Comparison of ENCODE assay signal across 8 cellular contexts in the genomic region with DNA sequence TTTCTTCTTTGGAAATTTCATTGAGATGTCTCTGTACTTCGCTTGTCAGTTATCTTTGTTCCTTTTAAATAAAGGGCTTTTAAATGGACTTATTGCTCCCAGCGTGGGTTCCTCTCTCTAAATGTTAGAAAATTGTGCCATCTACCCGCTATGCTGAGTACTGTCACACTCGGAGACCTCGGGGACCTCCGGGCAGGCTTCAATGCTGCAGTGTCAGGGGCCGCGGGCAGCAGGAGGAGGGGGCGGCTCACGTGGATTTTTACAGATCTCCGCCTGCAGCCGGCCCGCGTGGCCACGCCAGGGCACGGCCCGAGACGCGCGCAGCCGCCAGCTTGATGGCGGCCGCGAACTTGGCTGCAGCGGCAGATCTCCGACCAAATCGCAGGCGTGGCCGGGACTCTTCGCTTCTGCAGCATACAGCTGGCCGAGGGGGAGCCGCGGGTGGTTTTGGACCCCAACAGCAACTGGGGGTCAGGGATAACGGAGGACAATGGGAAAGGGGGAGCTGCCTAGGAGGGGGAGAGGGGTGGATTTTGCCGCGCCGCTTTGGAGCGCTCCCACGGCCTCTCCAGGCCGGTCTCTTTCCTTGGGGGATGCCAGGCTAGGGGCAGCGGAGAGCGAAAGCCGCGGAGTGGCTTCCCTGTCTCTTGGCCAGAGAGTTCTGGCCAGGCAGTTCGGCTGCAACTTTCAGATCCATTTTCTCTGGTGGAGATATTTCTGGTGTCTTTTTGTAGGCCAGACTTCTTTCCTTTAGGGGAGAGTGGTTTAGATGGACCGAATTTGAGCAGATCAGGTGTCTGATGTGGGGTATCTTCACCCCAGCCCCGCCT. TPM values are rescaled to one million over a fixed set of nuclear protein-coding genes. Genes with fewer than 3 reads are reported as not detected.
A peak's percentile ranks its signal among the peaks of the same experiment; 100 is the strongest.
DNase-seq lines count a peak whose midpoint lies in the region; ATAC-seq and TF ChIP-seq lines count a peak whose summit lies in the region.

No MANE protein-coding gene starts in this region.

- peak overlapping the region; percentile 90 for H3K27ac ChIP-seq in Panc1 (ENCODE audit: low read length)

- H3K4me3 Mint-ChIP-seq in activated naive CD4-positive, alpha-beta T cell treated with anti-CD3 and anti-CD28 coated beads for 36 hours: no peak overlapping the region
- H3K4me3 Mint-ChIP-seq in mesothelial cell of epicardium: peak overlapping the region; percentile 58

- peaks cover 3% of the 10 kb centered on the region for H3K36me3 Mint-ChIP-seq in activated naive CD4-positive, alpha-beta T cell treated with anti-CD3 and anti-CD28 coated beads for 36 hours (ENCODE audit: low read depth)
- H3K36me3 Mint-ChIP-seq in mesothelial cell of epicardium: peaks cover 11% of the 10 kb centered on the region

- peak; percentile 27 for DNase-seq in activated naive CD4-positive, alpha-beta T cell treated with anti-CD3 and anti-CD28 coated beads for 36 hours
- DNase-seq in activated naive CD4-positive, alpha-beta T cell (lab: John Stamatoyannopoulos, UW): no peak
- no peak for DNase-seq in Panc1 (ENCODE audit: low read depth, low spot score)
- peak; percentile 98 for DNase-seq in epidermal melanocyte (ENCODE audit: insufficient read length, low spot score)
- peak; percentile 20 to 52 for DNase-seq in mesothelial cell of epicardium (ENCODE audit: low spot score in 2 of 2, unreplicated experiment in 2 of 2)
- DNase-seq in HK-2 (ENCODE audit: unreplicated experiment): no peak

- H3K4me1 Mint-ChIP-seq in activated naive CD4-positive, alpha-beta T cell treated with anti-CD3 and anti-CD28 coated beads for 36 hours (ENCODE audit: low read depth): peaks cover 18% of the 10 kb centered on the region
- peaks cover 96% of the 10 kb centered on the region for H3K4me1 Mint-ChIP-seq in mesothelial cell of epicardium

- CTCF ChIA-PET in activated naive CD4-positive, alpha-beta T cell treated with anti-CD3 and anti-CD28 coated beads for 36 hours (lab: Charles Lee): no interaction called here
- CTCF ChIA-PET in Panc1 (lab: Charles Lee): interaction anchor here (0.6 to 1.5 kb wide), 2 partner anchors 18 to 890 kb away, joined by 5 to 13 read pairs; no protein-coding TSS in a partner anchor

- H3K9me3 ChIP-seq in Panc1 (ENCODE audit: control insufficient read depth, insufficient read depth, low read depth, low read length): no peaks in the 10 kb centered on the region

- peak overlapping the region; percentile 46 to 55 for H3K4me3 ChIP-seq in Panc1 (ENCODE audit: low read depth in 2 of 2, low read length in 2 of 2)

- H3K36me3 ChIP-seq in Panc1 (ENCODE audit: control insufficient read depth, insufficient read depth, low read length): no peaks in the 10 kb centered on the region

- no peaks in the 10 kb centered on the region for H3K27me3 ChIP-seq in Panc1 (ENCODE audit: control insufficient read depth, insufficient read depth, low read length)

- POLR2A ChIA-PET in Panc1 (lab: Charles Lee): no interaction called here

- in situ Hi-C loops in Panc1 (cut with HindIII; ENCODE audit: low pct_unique_long_range_greater_than_20kb, low sequenced_read_pairs): no loop called here

- peaks cover 91% of the 10 kb centered on the region for H3K27me3 Mint-ChIP-seq in activated naive CD4-positive, alpha-beta T cell treated with anti-CD3 and anti-CD28 coated beads for 36 hours (ENCODE audit: low read depth)
- H3K27me3 Mint-ChIP-seq in mesothelial cell of epicardium (ENCODE audit: low read depth): peaks cover 2% of the 10 kb centered on the region

- TF ChIP-seq CTCF in Panc1 (IDR thresholded peaks at IDR 0.05) (peak; percentile 79), mesothelial cell of epicardium (IDR thresholded peaks at IDR 0.05; ENCODE audit: unreplicated experiment) (peak; percentile 21)

- ATAC-seq in HG03442 (IDR thresholded peaks at IDR 0.05; ENCODE audit: unreplicated experiment): peak; percentile 51
- peak; percentile 86 for ATAC-seq in Panc1
- no peak for ATAC-seq in GM18520 (IDR thresholded peaks at IDR 0.05; ENCODE audit: unreplicated experiment)

- intact Hi-C loops in activated naive CD4-positive, alpha-beta T cell treated with anti-CD3 and anti-CD28 coated beads for 36 hours (cut with micrococcal nuclease): loop anchor here (1.0 kb wide), 2 partner anchors 18 to 1086 kb away; no protein-coding TSS in a partner anchor
- intact Hi-C loops in Panc1 (cut with micrococcal nuclease; ENCODE audit: unreplicated experiment): no loop called here

- H3K9me3 Mint-ChIP-seq in activated naive CD4-positive, alpha-beta T cell treated with anti-CD3 and anti-CD28 coated beads for 36 hours: no peaks in the 10 kb centered on the region
- no peaks in the 10 kb centered on the region for H3K9me3 Mint-ChIP-seq in mesothelial cell of epicardium

- no peak overlapping the region for H3K27ac Mint-ChIP-seq in activated naive CD4-positive, alpha-beta T cell treated with anti-CD3 and anti-CD28 coated beads for 36 hours
- H3K27ac Mint-ChIP-seq in mesothelial cell of epicardium: peak overlapping the region; percentile 76

- peaks cover 67% of the 10 kb centered on the region for H3K4me1 ChIP-seq in Panc1 (ENCODE audit: control insufficient read depth, insufficient read depth, low read length)

- BruUV-seq in Panc1 (replicated peaks; lab: Mats Ljungman, UMichigan): no TSS peak

RNA-seq across cellular contexts. Expression of a gene that starts 15.3 kb away (rescaled TPM):
- total RNA-seq in activated naive CD4-positive, alpha-beta T cell treated with anti-CD3 and anti-CD28 coated beads for 36 hours: not detected
- total RNA-seq in Panc1 (2021; ENCODE audit: unreplicated experiment) (53.7 TPM), mesothelial cell of epicardium (126 to 134 TPM (median 128 TPM) in 3 replicates)
- 108 TPM for polyA plus RNA-seq in Panc1 (2012; ENCODE audit: insufficient read length)

Comparison
In these comparisons a context has a peak if more than half of its experiments do, and no peak if none do; other contexts are left out.
1. DNase-seq: peak in activated naive CD4-positive, alpha-beta T cell treated with anti-CD3 and anti-CD28 coated beads for 36 hours (single experiment), epidermal melanocyte (single experiment) and mesothelial cell of epicardium (2 of 2); none in activated naive CD4-positive, alpha-beta T cell (0 of 4), Panc1 (single experiment) and HK-2 (single experiment).
2. RNA of a gene that starts 15.3 kb away (total RNA-seq): 126 to 134 TPM in mesothelial cell of epicardium and 53.7 TPM in Panc1 (single experiment); not detected in activated naive CD4-positive, alpha-beta T cell treated with anti-CD3 and anti-CD28 coated beads for 36 hours; every median in the first group is over 10 times any median in the second.